1 cellular context compared by ENCODE assay signal in the genomic region with DNA sequence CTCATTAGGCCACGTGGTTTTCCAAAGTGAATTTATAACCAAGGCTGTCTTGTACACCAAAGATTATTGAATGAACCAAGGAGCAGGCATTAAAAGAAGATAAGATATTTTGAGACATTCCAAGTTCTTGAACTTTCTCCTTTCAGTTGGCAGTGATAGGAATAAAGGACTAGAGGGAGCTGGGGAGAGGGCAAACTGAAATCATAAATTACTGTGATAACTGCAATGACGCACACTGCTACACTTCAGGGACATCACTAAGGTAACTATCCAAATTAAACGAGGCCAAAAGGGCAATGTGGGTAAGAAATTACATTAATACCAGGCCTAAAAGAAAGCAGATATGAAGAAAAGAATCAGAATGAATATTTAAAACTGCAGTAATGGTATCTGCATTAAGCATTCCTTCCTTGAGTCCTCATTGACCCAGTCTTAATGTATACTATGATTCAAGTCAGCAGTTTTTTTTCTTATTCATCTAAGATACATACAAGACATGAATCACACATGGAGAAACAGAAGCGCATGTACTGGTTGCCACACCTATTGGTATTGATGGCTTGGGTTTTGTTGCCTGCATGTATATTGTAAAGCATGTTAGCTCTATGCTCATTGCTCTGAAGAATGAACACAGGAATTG.
TF ChIP-seq lines count a peak whose summit lies in the region.

No MANE protein-coding gene starts in this region.

TF ChIP-seq in GM12878, 131 proteins besides CTCF, POLR2A, EP300 and RAD21 (continued from another document):
- TF ChIP-seq, protein P1, sequence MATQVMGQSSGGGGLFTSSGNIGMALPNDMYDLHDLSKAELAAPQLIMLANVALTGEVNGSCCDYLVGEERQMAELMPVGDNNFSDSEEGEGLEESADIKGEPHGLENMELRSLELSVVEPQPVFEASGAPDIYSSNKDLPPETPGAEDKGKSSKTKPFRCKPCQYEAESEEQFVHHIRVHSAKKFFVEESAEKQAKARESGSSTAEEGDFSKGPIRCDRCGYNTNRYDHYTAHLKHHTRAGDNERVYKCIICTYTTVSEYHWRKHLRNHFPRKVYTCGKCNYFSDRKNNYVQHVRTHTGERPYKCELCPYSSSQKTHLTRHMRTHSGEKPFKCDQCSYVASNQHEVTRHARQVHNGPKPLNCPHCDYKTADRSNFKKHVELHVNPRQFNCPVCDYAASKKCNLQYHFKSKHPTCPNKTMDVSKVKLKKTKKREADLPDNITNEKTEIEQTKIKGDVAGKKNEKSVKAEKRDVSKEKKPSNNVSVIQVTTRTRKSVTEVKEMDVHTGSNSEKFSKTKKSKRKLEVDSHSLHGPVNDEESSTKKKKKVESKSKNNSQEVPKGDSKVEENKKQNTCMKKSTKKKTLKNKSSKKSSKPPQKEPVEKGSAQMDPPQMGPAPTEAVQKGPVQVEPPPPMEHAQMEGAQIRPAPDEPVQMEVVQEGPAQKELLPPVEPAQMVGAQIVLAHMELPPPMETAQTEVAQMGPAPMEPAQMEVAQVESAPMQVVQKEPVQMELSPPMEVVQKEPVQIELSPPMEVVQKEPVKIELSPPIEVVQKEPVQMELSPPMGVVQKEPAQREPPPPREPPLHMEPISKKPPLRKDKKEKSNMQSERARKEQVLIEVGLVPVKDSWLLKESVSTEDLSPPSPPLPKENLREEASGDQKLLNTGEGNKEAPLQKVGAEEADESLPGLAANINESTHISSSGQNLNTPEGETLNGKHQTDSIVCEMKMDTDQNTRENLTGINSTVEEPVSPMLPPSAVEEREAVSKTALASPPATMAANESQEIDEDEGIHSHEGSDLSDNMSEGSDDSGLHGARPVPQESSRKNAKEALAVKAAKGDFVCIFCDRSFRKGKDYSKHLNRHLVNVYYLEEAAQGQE (IDR thresholded peaks at IDR 0.05; ENCODE audit: low read depth, low read length) = no peak
- TF ChIP-seq, protein P2, sequence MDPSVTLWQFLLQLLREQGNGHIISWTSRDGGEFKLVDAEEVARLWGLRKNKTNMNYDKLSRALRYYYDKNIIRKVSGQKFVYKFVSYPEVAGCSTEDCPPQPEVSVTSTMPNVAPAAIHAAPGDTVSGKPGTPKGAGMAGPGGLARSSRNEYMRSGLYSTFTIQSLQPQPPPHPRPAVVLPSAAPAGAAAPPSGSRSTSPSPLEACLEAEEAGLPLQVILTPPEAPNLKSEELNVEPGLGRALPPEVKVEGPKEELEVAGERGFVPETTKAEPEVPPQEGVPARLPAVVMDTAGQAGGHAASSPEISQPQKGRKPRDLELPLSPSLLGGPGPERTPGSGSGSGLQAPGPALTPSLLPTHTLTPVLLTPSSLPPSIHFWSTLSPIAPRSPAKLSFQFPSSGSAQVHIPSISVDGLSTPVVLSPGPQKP (IDR thresholded peaks at IDR 0.05; ENCODE audit: low read depth, low read length) = no peak
- TF ChIP-seq POLR2AphosphoS2 (IDR thresholded peaks at IDR 0.05; ENCODE audit: low read depth, low read length) (no peak), YBX1 (IDR thresholded peaks at IDR 0.05) (no peak), ZNF622 (IDR thresholded peaks at IDR 0.05) (no peak), RELA (IDR thresholded peaks at IDR 0.05; ENCODE audit: borderline replicate concordance, partially characterized antibody) (no peak), MEF2B (IDR thresholded peaks at IDR 0.05; ENCODE audit: partially characterized antibody, poor library complexity, severe bottlenecking) (no peak), TAF1 (IDR thresholded peaks at IDR 0.05; ENCODE audit: borderline replicate concordance, low read depth, low read length) (no peak), SP1 (IDR thresholded peaks at IDR 0.05; ENCODE audit: low read depth, low read length) (no peak), NR2F1 (conservative IDR thresholded peaks at IDR 0.05) (no peak)
- TF ChIP-seq, protein P3, sequence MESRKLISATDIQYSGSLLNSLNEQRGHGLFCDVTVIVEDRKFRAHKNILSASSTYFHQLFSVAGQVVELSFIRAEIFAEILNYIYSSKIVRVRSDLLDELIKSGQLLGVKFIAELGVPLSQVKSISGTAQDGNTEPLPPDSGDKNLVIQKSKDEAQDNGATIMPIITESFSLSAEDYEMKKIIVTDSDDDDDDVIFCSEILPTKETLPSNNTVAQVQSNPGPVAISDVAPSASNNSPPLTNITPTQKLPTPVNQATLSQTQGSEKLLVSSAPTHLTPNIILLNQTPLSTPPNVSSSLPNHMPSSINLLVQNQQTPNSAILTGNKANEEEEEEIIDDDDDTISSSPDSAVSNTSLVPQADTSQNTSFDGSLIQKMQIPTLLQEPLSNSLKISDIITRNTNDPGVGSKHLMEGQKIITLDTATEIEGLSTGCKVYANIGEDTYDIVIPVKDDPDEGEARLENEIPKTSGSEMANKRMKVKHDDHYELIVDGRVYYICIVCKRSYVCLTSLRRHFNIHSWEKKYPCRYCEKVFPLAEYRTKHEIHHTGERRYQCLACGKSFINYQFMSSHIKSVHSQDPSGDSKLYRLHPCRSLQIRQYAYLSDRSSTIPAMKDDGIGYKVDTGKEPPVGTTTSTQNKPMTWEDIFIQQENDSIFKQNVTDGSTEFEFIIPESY (IDR thresholded peaks at IDR 0.05) = no peak
- TF ChIP-seq, protein P4, sequence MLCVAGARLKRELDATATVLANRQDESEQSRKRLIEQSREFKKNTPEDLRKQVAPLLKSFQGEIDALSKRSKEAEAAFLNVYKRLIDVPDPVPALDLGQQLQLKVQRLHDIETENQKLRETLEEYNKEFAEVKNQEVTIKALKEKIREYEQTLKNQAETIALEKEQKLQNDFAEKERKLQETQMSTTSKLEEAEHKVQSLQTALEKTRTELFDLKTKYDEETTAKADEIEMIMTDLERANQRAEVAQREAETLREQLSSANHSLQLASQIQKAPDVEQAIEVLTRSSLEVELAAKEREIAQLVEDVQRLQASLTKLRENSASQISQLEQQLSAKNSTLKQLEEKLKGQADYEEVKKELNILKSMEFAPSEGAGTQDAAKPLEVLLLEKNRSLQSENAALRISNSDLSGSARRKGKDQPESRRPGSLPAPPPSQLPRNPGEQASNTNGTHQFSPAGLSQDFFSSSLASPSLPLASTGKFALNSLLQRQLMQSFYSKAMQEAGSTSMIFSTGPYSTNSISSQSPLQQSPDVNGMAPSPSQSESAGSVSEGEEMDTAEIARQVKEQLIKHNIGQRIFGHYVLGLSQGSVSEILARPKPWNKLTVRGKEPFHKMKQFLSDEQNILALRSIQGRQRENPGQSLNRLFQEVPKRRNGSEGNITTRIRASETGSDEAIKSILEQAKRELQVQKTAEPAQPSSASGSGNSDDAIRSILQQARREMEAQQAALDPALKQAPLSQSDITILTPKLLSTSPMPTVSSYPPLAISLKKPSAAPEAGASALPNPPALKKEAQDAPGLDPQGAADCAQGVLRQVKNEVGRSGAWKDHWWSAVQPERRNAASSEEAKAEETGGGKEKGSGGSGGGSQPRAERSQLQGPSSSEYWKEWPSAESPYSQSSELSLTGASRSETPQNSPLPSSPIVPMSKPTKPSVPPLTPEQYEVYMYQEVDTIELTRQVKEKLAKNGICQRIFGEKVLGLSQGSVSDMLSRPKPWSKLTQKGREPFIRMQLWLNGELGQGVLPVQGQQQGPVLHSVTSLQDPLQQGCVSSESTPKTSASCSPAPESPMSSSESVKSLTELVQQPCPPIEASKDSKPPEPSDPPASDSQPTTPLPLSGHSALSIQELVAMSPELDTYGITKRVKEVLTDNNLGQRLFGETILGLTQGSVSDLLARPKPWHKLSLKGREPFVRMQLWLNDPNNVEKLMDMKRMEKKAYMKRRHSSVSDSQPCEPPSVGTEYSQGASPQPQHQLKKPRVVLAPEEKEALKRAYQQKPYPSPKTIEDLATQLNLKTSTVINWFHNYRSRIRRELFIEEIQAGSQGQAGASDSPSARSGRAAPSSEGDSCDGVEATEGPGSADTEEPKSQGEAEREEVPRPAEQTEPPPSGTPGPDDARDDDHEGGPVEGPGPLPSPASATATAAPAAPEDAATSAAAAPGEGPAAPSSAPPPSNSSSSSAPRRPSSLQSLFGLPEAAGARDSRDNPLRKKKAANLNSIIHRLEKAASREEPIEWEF (IDR thresholded peaks at IDR 0.05; ENCODE audit: insufficient replicate concordance, low read depth, low read length) = no peak
- TF ChIP-seq, protein P5, sequence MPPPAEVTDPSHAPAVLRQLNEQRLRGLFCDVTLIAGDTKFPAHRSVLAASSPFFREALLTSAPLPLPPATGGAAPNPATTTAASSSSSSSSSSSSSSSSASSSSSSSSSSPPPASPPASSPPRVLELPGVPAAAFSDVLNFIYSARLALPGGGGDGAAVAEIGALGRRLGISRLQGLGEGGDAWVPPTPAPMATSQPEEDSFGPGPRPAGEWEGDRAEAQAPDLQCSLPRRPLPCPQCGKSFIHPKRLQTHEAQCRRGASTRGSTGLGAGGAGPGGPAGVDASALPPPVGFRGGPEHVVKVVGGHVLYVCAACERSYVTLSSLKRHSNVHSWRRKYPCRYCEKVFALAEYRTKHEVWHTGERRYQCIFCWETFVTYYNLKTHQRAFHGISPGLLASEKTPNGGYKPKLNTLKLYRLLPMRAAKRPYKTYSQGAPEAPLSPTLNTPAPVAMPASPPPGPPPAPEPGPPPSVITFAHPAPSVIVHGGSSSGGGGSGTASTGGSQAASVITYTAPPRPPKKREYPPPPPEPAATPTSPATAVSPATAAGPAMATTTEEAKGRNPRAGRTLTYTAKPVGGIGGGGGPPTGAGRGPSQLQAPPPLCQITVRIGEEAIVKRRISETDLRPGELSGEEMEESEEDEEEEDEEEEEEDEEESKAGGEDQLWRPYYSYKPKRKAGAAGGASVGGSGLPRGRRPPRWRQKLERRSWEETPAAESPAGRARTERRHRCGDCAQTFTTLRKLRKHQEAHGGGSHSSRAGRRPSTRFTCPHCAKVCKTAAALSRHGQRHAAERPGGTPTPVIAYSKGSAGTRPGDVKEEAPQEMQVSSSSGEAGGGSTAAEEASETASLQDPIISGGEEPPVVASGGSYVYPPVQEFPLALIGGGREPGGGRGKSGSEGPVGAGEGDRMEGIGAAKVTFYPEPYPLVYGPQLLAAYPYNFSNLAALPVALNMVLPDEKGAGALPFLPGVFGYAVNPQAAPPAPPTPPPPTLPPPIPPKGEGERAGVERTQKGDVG (CRISPR knock-in tag; IDR thresholded peaks at IDR 0.05) = no peak
- TF ChIP-seq, protein P6, sequence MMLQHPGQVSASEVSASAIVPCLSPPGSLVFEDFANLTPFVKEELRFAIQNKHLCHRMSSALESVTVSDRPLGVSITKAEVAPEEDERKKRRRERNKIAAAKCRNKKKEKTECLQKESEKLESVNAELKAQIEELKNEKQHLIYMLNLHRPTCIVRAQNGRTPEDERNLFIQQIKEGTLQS (IDR thresholded peaks at IDR 0.05; ENCODE audit: borderline replicate concordance, extremely low read depth, low read depth, low read length) = no peak
- TF ChIP-seq, protein P7, sequence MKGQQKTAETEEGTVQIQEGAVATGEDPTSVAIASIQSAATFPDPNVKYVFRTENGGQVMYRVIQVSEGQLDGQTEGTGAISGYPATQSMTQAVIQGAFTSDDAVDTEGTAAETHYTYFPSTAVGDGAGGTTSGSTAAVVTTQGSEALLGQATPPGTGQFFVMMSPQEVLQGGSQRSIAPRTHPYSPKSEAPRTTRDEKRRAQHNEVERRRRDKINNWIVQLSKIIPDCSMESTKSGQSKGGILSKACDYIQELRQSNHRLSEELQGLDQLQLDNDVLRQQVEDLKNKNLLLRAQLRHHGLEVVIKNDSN (IDR thresholded peaks at IDR 0.05; ENCODE audit: borderline replicate concordance, extremely low read length, insufficient read depth, low read depth, low read length) = no peak
